17 cellular contexts compared by ENCODE assay signal in genomic region chr10:9239298-9239697, GRCh38.
"Had no signal": no experiment of that assay in that cellular context is flagged by ENCODE, and none has a peak within 500 bp of the region (broad histone marks: within the 10 kb centered on the region; RNA-seq: fewer than 3 reads in every experiment).

No MANE protein-coding gene starts in this region.

- H3K27ac Mint-ChIP-seq: activated CD8-positive, alpha-beta T cell treated with anti-CD3 and anti-CD28 coated beads for 36 hours; activated naive CD8-positive, alpha-beta T cell; activated T-cell treated with anti-CD3 and anti-CD28 coated beads, Interleukin-2, amount 50 U/mL, for 72 hours; brain; stimulated activated memory B cell treated with anti-CD40 and anti-IgM and Interleukin-4, amounts not matched to agents 10 μg/mL and 1 μg/mL and 100 μg/mL, for 72 hours; WTC11 had no signal

- H3K9me3 Mint-ChIP-seq: activated CD8-positive, alpha-beta T cell treated with anti-CD3 and anti-CD28 coated beads for 36 hours; activated T-cell treated with anti-CD3 and anti-CD28 coated beads, Interleukin-2, amount 50 U/mL, for 72 hours; brain; central memory CD8-positive, alpha-beta T cell; WTC11 had no signal

- H3K27me3 ChIP-seq: gastrocnemius medialis had no signal

- H3K4me1 Mint-ChIP-seq: central memory CD8-positive, alpha-beta T cell; stimulated activated memory B cell treated with anti-CD40 and anti-IgM and Interleukin-4, amounts not matched to agents 10 μg/mL and 1 μg/mL and 100 μg/mL, for 72 hours; WTC11 had no signal

- H3K4me1 ChIP-seq: gastrocnemius medialis, heart left ventricle, lower lobe of right lung had no signal

- H3K9me3 ChIP-seq: gastrocnemius medialis, heart left ventricle, lower lobe of right lung, neutrophil had no signal

- H3K36me3 Mint-ChIP-seq: activated naive CD8-positive, alpha-beta T cell; brain; stimulated activated memory B cell treated with anti-CD40 and anti-IgM and Interleukin-4, amounts not matched to agents 10 μg/mL and 1 μg/mL and 100 μg/mL, for 72 hours; WTC11 had no signal

- DNase-seq: activated CD4-positive, alpha-beta T cell treated with anti-CD3 and anti-CD28 coated beads for 48 hours; activated CD8-positive, alpha-beta T cell treated with anti-CD3 and anti-CD28 coated beads for 36 hours; activated gamma-delta T cell; activated T-cell treated with anti-CD3 and anti-CD28 coated beads, Interleukin-2, amount 50 U/mL, for 72 hours; amygdala; gastrocnemius medialis; heart left ventricle; lower lobe of right lung; midbrain; retina had no signal

- H3K4me3 ChIP-seq: coronary artery, gastrocnemius medialis, heart left ventricle, lower lobe of right lung had no signal

- ATAC-seq: activated CD8-positive, alpha-beta T cell treated with anti-CD3 and anti-CD28 coated beads for 36 hours; activated T-cell treated with anti-CD3 and anti-CD28 coated beads, Interleukin-2, amount 50 U/mL, for 72 hours; gastrocnemius medialis; heart left ventricle; lower lobe of right lung; stimulated activated memory B cell treated with anti-CD40 and anti-IgM and Interleukin-4, amounts not matched to agents 10 μg/mL and 1 μg/mL and 100 μg/mL, for 72 hours; WTC11 had no signal

- H3K27me3 Mint-ChIP-seq: brain had no signal

- H3K4me3 Mint-ChIP-seq: activated CD8-positive, alpha-beta T cell treated with anti-CD3 and anti-CD28 coated beads for 36 hours; activated naive CD8-positive, alpha-beta T cell; activated T-cell treated with anti-CD3 and anti-CD28 coated beads, Interleukin-2, amount 50 U/mL, for 72 hours; brain; central memory CD8-positive, alpha-beta T cell; stimulated activated memory B cell treated with anti-CD40 and anti-IgM and Interleukin-4, amounts not matched to agents 10 μg/mL and 1 μg/mL and 100 μg/mL, for 72 hours; WTC11 had no signal

- H3K36me3 ChIP-seq: gastrocnemius medialis, heart left ventricle, lower lobe of right lung, neutrophil had no signal

- H3K27ac ChIP-seq: coronary artery, gastrocnemius medialis, heart left ventricle, lower lobe of right lung, neutrophil had no signal
